In genomic region chr3:122149228-122149627, GRCh38 we compare ENCODE assay signal across 35 cellular contexts. TPM values are rescaled to one million over a fixed set of nuclear protein-coding genes. Genes with fewer than 3 reads are reported as not detected.
"Had no signal": no experiment of that assay in that cellular context is flagged by ENCODE, and none has a peak within 500 bp of the region (broad histone marks: within the 10 kb centered on the region; RNA-seq: fewer than 3 reads in every experiment).

No MANE protein-coding gene starts in this region.

- ATAC-seq: activated CD8-positive, alpha-beta memory T cell treated with anti-CD3 and anti-CD28 coated beads, Interleukin-2, amount 10 ng/mL, durations not matched to agents 7 days and 5 days; activated CD8-positive, alpha-beta T cell treated with anti-CD3 and anti-CD28 coated beads, Interleukin-2, amount 10 ng/mL, durations not matched to agents 7 days and 5 days; effector memory CD8-positive, alpha-beta T cell; left colon; sciatic nerve; stimulated activated memory B cell treated with anti-CD40 and anti-IgM and Interleukin-4, amounts not matched to agents 10 μg/mL and 1 μg/mL and 100 μg/mL, for 72 hours; upper lobe of right lung had no signal

- DNase-seq: activated CD4-positive, alpha-beta T cell treated with anti-CD3 and anti-CD28 coated beads for 4 hours; activated CD4-positive, CD25-positive, alpha-beta regulatory T cell; activated CD8-positive, alpha-beta memory T cell treated with anti-CD3 and anti-CD28 coated beads, Interleukin-2, amount 10 ng/mL, durations not matched to agents 7 days and 5 days; activated CD8-positive, alpha-beta T cell treated with anti-CD3 and anti-CD28 coated beads, Interleukin-2, amount 10 ng/mL, durations not matched to agents 7 days and 5 days; activated gamma-delta T cell treated with Interleukin-2 at 50 U/mL for 16 hours; activated naive CD4-positive, alpha-beta T cell treated with anti-CD3 and anti-CD28 coated beads, Interleukin-2, amount 50 U/mL, for 16 hours; activated T-cell treated with anti-CD3 and anti-CD28 coated beads for 4 hours; amniotic stem cell; brain microvascular endothelial cell; dorsolateral prefrontal cortex; effector memory CD8-positive, alpha-beta T cell; erythroblast; foreskin fibroblast; head of caudate nucleus; hippocampal formation; kidney; left colon; mammary epithelial cell; retina; stimulated activated CD4-positive, alpha-beta T cell treated with anti-CD3 and anti-CD28 coated beads, Interleukin-4, amount 100 ng/mL, for 24 hours; stomach; thyroid gland; upper lobe of right lung had no signal

- H3K27me3 ChIP-seq: brain microvascular endothelial cell, dorsolateral prefrontal cortex, neutrophil, stomach, thyroid gland, upper lobe of right lung had no signal

- H3K4me1 Mint-ChIP-seq: nephron had no signal

- H3K27ac ChIP-seq: brain microvascular endothelial cell, coronary artery, dorsolateral prefrontal cortex, neutrophil, prostate gland, skin epidermis, stomach, thyroid gland, upper lobe of right lung had no signal

- H3K27me3 Mint-ChIP-seq: activated CD8-positive, alpha-beta memory T cell treated with anti-CD3 and anti-CD28 coated beads, Interleukin-2, amount 10 ng/mL, durations not matched to agents 7 days and 5 days; effector memory CD8-positive, alpha-beta T cell; stimulated activated memory B cell treated with anti-CD40 and anti-IgM and Interleukin-4, amounts not matched to agents 10 μg/mL and 1 μg/mL and 100 μg/mL, for 72 hours had no signal

- H3K4me3 Mint-ChIP-seq: activated CD8-positive, alpha-beta memory T cell treated with anti-CD3 and anti-CD28 coated beads, Interleukin-2, amount 10 ng/mL, durations not matched to agents 7 days and 5 days; activated CD8-positive, alpha-beta T cell treated with anti-CD3 and anti-CD28 coated beads, Interleukin-2, amount 10 ng/mL, durations not matched to agents 7 days and 5 days; activated T-helper 1 cell treated with anti-CD3 and anti-CD28 coated beads, Interleukin-12 subunit alpha, Interleukin-12 subunit beta, Interleukin-2, Interleukin-4 antibody, amounts not matched to agents 30 ng/mL and 10 ng/mL and 1 ng/mL, durations not matched to agents 14 hours and 24 hours and 36 hours; effector memory CD8-positive, alpha-beta T cell; nephron; stimulated activated memory B cell treated with anti-CD40 and anti-IgM and Interleukin-4, amounts not matched to agents 10 μg/mL and 1 μg/mL and 100 μg/mL, for 72 hours; T-helper 2 cell treated with Interferon-gamma antibody and Interleukin-4, amounts not matched to agents 5 μg/mL and 100 μg/mL, for 36 hours had no signal

- H3K27ac Mint-ChIP-seq: activated CD8-positive, alpha-beta memory T cell treated with anti-CD3 and anti-CD28 coated beads, Interleukin-2, amount 10 ng/mL, durations not matched to agents 7 days and 5 days; activated CD8-positive, alpha-beta T cell treated with anti-CD3 and anti-CD28 coated beads, Interleukin-2, amount 10 ng/mL, durations not matched to agents 7 days and 5 days; effector memory CD8-positive, alpha-beta T cell; nephron; stimulated activated memory B cell treated with anti-CD40 and anti-IgM and Interleukin-4, amounts not matched to agents 10 μg/mL and 1 μg/mL and 100 μg/mL, for 72 hours had no signal

- H3K9me3 ChIP-seq: neutrophil, prostate gland, thyroid gland, upper lobe of right lung had no signal

- H3K4me3 ChIP-seq: coronary artery, dorsolateral prefrontal cortex, prostate gland, skin epidermis, stomach, thyroid gland, upper lobe of right lung had no signal

- H3K4me1 ChIP-seq: prostate gland, stomach, thyroid gland, upper lobe of right lung had no signal

- H3K36me3 ChIP-seq: brain microvascular endothelial cell, neutrophil, prostate gland, stomach, thyroid gland, upper lobe of right lung had no signal

RNA-seq across cellular contexts. Expression of gene CASR, which starts 34.2 kb away (rescaled TPM):
- total RNA-seq: activated CD8-positive, alpha-beta memory T cell treated with anti-CD3 and anti-CD28 coated beads, Interleukin-2, amount 10 ng/mL, durations not matched to agents 7 days and 5 days; activated CD8-positive, alpha-beta T cell treated with anti-CD3 and anti-CD28 coated beads, Interleukin-2, amount 10 ng/mL, durations not matched to agents 7 days and 5 days; activated T-helper 1 cell treated with anti-CD3 and anti-CD28 coated beads, Interleukin-12 subunit alpha, Interleukin-12 subunit beta, Interleukin-2, Interleukin-4 antibody, amounts not matched to agents 30 ng/mL and 10 ng/mL and 1 ng/mL, durations not matched to agents 14 hours and 24 hours and 36 hours; astrocyte; cardiac septum; mammary epithelial cell; osteocyte; sciatic nerve had no signal
- polyA plus RNA-seq: mammary epithelial cell had no signal
